In genomic region chr7:79421751-79422150, GRCh38 we compare ENCODE assay signal across 30 cellular contexts.
"Had no signal": no experiment of that assay in that cellular context is flagged by ENCODE, and none has a peak within 500 bp of the region (broad histone marks: within the 10 kb centered on the region; RNA-seq: fewer than 3 reads in every experiment).

No MANE protein-coding gene starts in this region.

- H3K9me3 Mint-ChIP-seq: activated CD4-positive, alpha-beta T cell treated with anti-CD3 and anti-CD28 coated beads, Interleukin-2, amount 10 ng/mL, durations not matched to agents 7 days and 5 days; activated naive CD4-positive, alpha-beta T cell treated with anti-CD3 and anti-CD28 coated beads for 36 hours; activated T-cell treated with anti-CD3 and anti-CD28 coated beads, Interleukin-2, amount 50 U/mL, for 24 hours; brain; T-helper 1 cell treated with Interleukin-12 subunit alpha and Interleukin-12 subunit beta and Interleukin-4 antibody, amounts not matched to agents 30 μg/mL and 1 μg/mL, for 36 hours; T-helper 2 cell treated with Interferon-gamma antibody and Interleukin-4, amounts not matched to agents 5 μg/mL and 100 μg/mL, for 36 hours; WTC11 had no signal

- H3K4me3 Mint-ChIP-seq: activated CD4-positive, alpha-beta T cell treated with anti-CD3 and anti-CD28 coated beads for 36 hours; activated CD4-positive, alpha-beta T cell treated with anti-CD3 and anti-CD28 coated beads, Interleukin-2, amount 10 ng/mL, durations not matched to agents 7 days and 5 days; activated CD8-positive, alpha-beta T cell treated with anti-CD3 and anti-CD28 coated beads, Interleukin-2, amount 10 ng/mL, durations not matched to agents 7 days and 5 days; activated naive CD4-positive, alpha-beta T cell treated with anti-CD3 and anti-CD28 coated beads for 36 hours; activated T-cell treated with anti-CD3 and anti-CD28 coated beads, Interleukin-2, amount 50 U/mL, for 24 hours; brain; T-helper 1 cell treated with Interleukin-12 subunit alpha and Interleukin-12 subunit beta and Interleukin-4 antibody, amounts not matched to agents 30 μg/mL and 1 μg/mL, for 36 hours; T-helper 2 cell treated with Interferon-gamma antibody and Interleukin-4, amounts not matched to agents 5 μg/mL and 100 μg/mL, for 36 hours; WTC11 had no signal

- DNase-seq: activated CD4-positive, alpha-beta T cell treated with anti-CD3 and anti-CD28 coated beads for 36 hours; activated CD4-positive, alpha-beta T cell treated with anti-CD3 and anti-CD28 coated beads, Interleukin-2, amount 10 ng/mL, durations not matched to agents 7 days and 5 days; activated CD4-positive, alpha-beta T cell treated with anti-CD3 and anti-CD28 coated beads, Interleukin-2, amount 50 U/mL, for 48 hours; activated CD8-positive, alpha-beta T cell treated with anti-CD3 and anti-CD28 coated beads, Interleukin-2, amount 10 ng/mL, durations not matched to agents 7 days and 5 days; activated gamma-delta T cell treated with Interleukin-2 at 50 U/mL for 16 hours; activated naive CD4-positive, alpha-beta T cell treated with anti-CD3 and anti-CD28 coated beads for 36 hours; activated T-cell treated with anti-CD3 and anti-CD28 coated beads, Interleukin-2, amount 50 U/mL, for 24 hours; adrenal gland; anterior cingulate cortex; central memory CD4-positive, alpha-beta T cell; MM.1S; MV-4-11; NCI-H1092; NCI-H1436 treated with DMSO at 0.1 percent for 48 hours; NCI-H1694 treated with DMSO at 0.1 percent for 48 hours; NCI-H2029; NCI-H345; NCI-H524 treated with DMSO at 0.1 percent for 48 hours; Peyer's patch; RPMI8226; SHP77 treated with DMSO at 0.1 percent for 48 hours; SK-N-SH had no signal

- H3K27ac ChIP-seq: adrenal gland, KMS-11, Peyer's patch, SJSA1 had no signal

- ATAC-seq: activated CD4-positive, alpha-beta T cell treated with anti-CD3 and anti-CD28 coated beads for 36 hours; activated CD4-positive, CD25-positive, alpha-beta regulatory T cell treated with anti-CD3 and anti-CD28 coated beads, Interleukin-2, amount 50 U/mL, for 24 hours; activated CD8-positive, alpha-beta T cell treated with anti-CD3 and anti-CD28 coated beads, Interleukin-2, amount 10 ng/mL, durations not matched to agents 7 days and 5 days; activated naive CD4-positive, alpha-beta T cell treated with anti-CD3 and anti-CD28 coated beads, Interleukin-2, amount 50 U/mL, for 72 hours; WTC11 had no signal

- H3K27me3 Mint-ChIP-seq: activated CD4-positive, alpha-beta T cell treated with anti-CD3 and anti-CD28 coated beads for 36 hours; activated CD4-positive, alpha-beta T cell treated with anti-CD3 and anti-CD28 coated beads, Interleukin-2, amount 10 ng/mL, durations not matched to agents 7 days and 5 days; activated T-cell treated with anti-CD3 and anti-CD28 coated beads, Interleukin-2, amount 50 U/mL, for 24 hours; brain had no signal

- H3K27ac Mint-ChIP-seq: activated CD4-positive, alpha-beta T cell treated with anti-CD3 and anti-CD28 coated beads for 36 hours; activated CD4-positive, alpha-beta T cell treated with anti-CD3 and anti-CD28 coated beads, Interleukin-2, amount 10 ng/mL, durations not matched to agents 7 days and 5 days; activated CD8-positive, alpha-beta T cell treated with anti-CD3 and anti-CD28 coated beads, Interleukin-2, amount 10 ng/mL, durations not matched to agents 7 days and 5 days; activated naive CD4-positive, alpha-beta T cell treated with anti-CD3 and anti-CD28 coated beads for 36 hours; activated naive CD4-positive, alpha-beta T cell treated with anti-CD3 and anti-CD28 coated beads, Interleukin-2, amount 50 U/mL, for 72 hours; activated T-cell treated with anti-CD3 and anti-CD28 coated beads, Interleukin-2, amount 50 U/mL, for 24 hours; T-helper 1 cell treated with Interleukin-12 subunit alpha and Interleukin-12 subunit beta and Interleukin-4 antibody, amounts not matched to agents 30 μg/mL and 1 μg/mL, for 36 hours; T-helper 2 cell treated with Interferon-gamma antibody and Interleukin-4, amounts not matched to agents 5 μg/mL and 100 μg/mL, for 36 hours; WTC11 had no signal

- H3K4me1 Mint-ChIP-seq: activated CD4-positive, alpha-beta T cell treated with anti-CD3 and anti-CD28 coated beads for 36 hours; activated CD4-positive, alpha-beta T cell treated with anti-CD3 and anti-CD28 coated beads, Interleukin-2, amount 10 ng/mL, durations not matched to agents 7 days and 5 days; WTC11 had no signal

- H3K36me3 Mint-ChIP-seq: activated naive CD4-positive, alpha-beta T cell treated with anti-CD3 and anti-CD28 coated beads, Interleukin-2, amount 50 U/mL, for 72 hours; brain; WTC11 had no signal
